In genomic region chr1:1959840-1960479, GRCh38 we compare ENCODE assay signal across 8 cellular contexts. TPM values are rescaled to one million over a fixed set of nuclear protein-coding genes. Genes with fewer than 3 reads are reported as not detected.
DNase-seq lines count a peak whose midpoint lies in the region; ATAC-seq and TF ChIP-seq lines count a peak whose summit lies in the region.

No MANE protein-coding gene starts in this region.

- H3K4me1 ChIP-seq in CD8-positive, alpha-beta T cell (ENCODE audit: insufficient read depth, low read length) = no peaks in the 10 kb centered on the region
- peaks cover 12% of the 10 kb centered on the region; the same call in 1 of the 2 replicates for H3K4me1 ChIP-seq in PC-3 (ENCODE audit: insufficient read depth, low read length)

- peak; percentile 22 to 73 (median 58) for DNase-seq in CD8-positive, alpha-beta T cell
- DNase-seq in HT-29 (ENCODE audit: low spot score) (peak; percentile 85), PC-3 (peak; percentile 98), fibroblast of peridontal ligament (ENCODE audit: extremely low read depth) (peak; percentile 28), nephron progenitor cell (peak; percentile 90)
- DNase-seq in activated T-cell treated with anti-CD3 and anti-CD28 coated beads, Interleukin-2, amount 50 U/mL, for 4 hours = peak; percentile 57
- DNase-seq in stimulated activated naive CD8-positive, alpha-beta T cell treated with anti-CD3 and anti-CD28 coated beads, Interleukin-15, amount 100 ng/mL, for 72 hours = peak; percentile 82 to 83

- H3K4me3 Mint-ChIP-seq in CD8-positive, alpha-beta T cell = no peak overlapping the region
- H3K4me3 Mint-ChIP-seq in activated T-cell treated with anti-CD3 and anti-CD28 coated beads, Interleukin-2, amount 50 U/mL, for 4 hours = no peak overlapping the region
- peak overlapping the region; percentile 52 for H3K4me3 Mint-ChIP-seq in nephron progenitor cell
- peak overlapping the region; percentile 21 to 67 for H3K4me3 Mint-ChIP-seq in stimulated activated naive CD8-positive, alpha-beta T cell treated with anti-CD3 and anti-CD28 coated beads, Interleukin-15, amount 100 ng/mL, for 72 hours

- BruUV-seq in PC-3 (replicated peaks; lab: Mats Ljungman, UMichigan) = no TSS peak

- H3K27ac Mint-ChIP-seq in CD8-positive, alpha-beta T cell = no peak overlapping the region
- no peak overlapping the region for H3K27ac Mint-ChIP-seq in nephron progenitor cell
- H3K27ac Mint-ChIP-seq in stimulated activated naive CD8-positive, alpha-beta T cell treated with anti-CD3 and anti-CD28 coated beads, Interleukin-15, amount 100 ng/mL, for 72 hours = no peak overlapping the region

- POLR2A ChIA-PET in CD8-positive, alpha-beta T cell (lab: Charles Lee) = no interaction called here
- POLR2A ChIA-PET in PC-3 (lab: Charles Lee; ENCODE audit: unreplicated experiment) = interaction anchor here (0.6 kb wide), 1 partner anchor 44 kb away, joined by 6 read pairs; no protein-coding TSS in a partner anchor

- H3K4me1 Mint-ChIP-seq in CD8-positive, alpha-beta T cell (ENCODE audit: low read depth) = no peaks in the 10 kb centered on the region
- H3K4me1 Mint-ChIP-seq in activated T-cell treated with anti-CD3 and anti-CD28 coated beads, Interleukin-2, amount 50 U/mL, for 4 hours (ENCODE audit: low read depth) = no peaks in the 10 kb centered on the region
- peaks cover 50% of the 10 kb centered on the region for H3K4me1 Mint-ChIP-seq in nephron progenitor cell
- peaks cover 28% of the 10 kb centered on the region for H3K4me1 Mint-ChIP-seq in stimulated activated naive CD8-positive, alpha-beta T cell treated with anti-CD3 and anti-CD28 coated beads, Interleukin-15, amount 100 ng/mL, for 72 hours

- ATAC-seq in CD8-positive, alpha-beta T cell = peak; percentile 52
- ATAC-seq in PC-3 (peak; percentile 95), HG03280 (IDR thresholded peaks at IDR 0.05; ENCODE audit: unreplicated experiment) (no peak)
- ATAC-seq in activated T-cell treated with anti-CD3 and anti-CD28 coated beads, Interleukin-2, amount 50 U/mL, for 4 hours = peak; percentile 88 to 90
- peak; percentile 89 for ATAC-seq in stimulated activated naive CD8-positive, alpha-beta T cell treated with anti-CD3 and anti-CD28 coated beads, Interleukin-15, amount 100 ng/mL, for 72 hours

- no peaks in the 10 kb centered on the region for H3K27me3 ChIP-seq in CD8-positive, alpha-beta T cell (ENCODE audit: insufficient read depth, low read length)
- peaks cover 3% of the 10 kb centered on the region for H3K27me3 ChIP-seq in PC-3 (ENCODE audit: low read length)

- H3K27me3 Mint-ChIP-seq in CD8-positive, alpha-beta T cell (ENCODE audit: low read depth) = peaks cover 31% of the 10 kb centered on the region
- H3K27me3 Mint-ChIP-seq in activated T-cell treated with anti-CD3 and anti-CD28 coated beads, Interleukin-2, amount 50 U/mL, for 4 hours (ENCODE audit: low read depth) = peaks cover 45% of the 10 kb centered on the region
- H3K27me3 Mint-ChIP-seq in nephron progenitor cell (ENCODE audit: low read depth, poor library complexity) = peaks cover 17% of the 10 kb centered on the region
- H3K27me3 Mint-ChIP-seq in stimulated activated naive CD8-positive, alpha-beta T cell treated with anti-CD3 and anti-CD28 coated beads, Interleukin-15, amount 100 ng/mL, for 72 hours = peaks cover 48% of the 10 kb centered on the region

- H3K9me3 Mint-ChIP-seq in CD8-positive, alpha-beta T cell = no peaks in the 10 kb centered on the region
- no peaks in the 10 kb centered on the region for H3K9me3 Mint-ChIP-seq in activated T-cell treated with anti-CD3 and anti-CD28 coated beads, Interleukin-2, amount 50 U/mL, for 4 hours
- H3K9me3 Mint-ChIP-seq in nephron progenitor cell = peaks cover 8% of the 10 kb centered on the region
- peaks cover 0 to 3% of the 10 kb centered on the region in 2 donors for H3K9me3 Mint-ChIP-seq in stimulated activated naive CD8-positive, alpha-beta T cell treated with anti-CD3 and anti-CD28 coated beads, Interleukin-15, amount 100 ng/mL, for 72 hours

- H3F3A ChIP-seq in PC-3 (ENCODE audit: low read length, unreplicated experiment) = no peaks in the 10 kb centered on the region

- no peak overlapping the region for H3K27ac ChIP-seq in CD8-positive, alpha-beta T cell (ENCODE audit: low read depth, low read length)
- no peak overlapping the region for H3K27ac ChIP-seq in PC-3 (ENCODE audit: low read length)

- H3K36me3 ChIP-seq in CD8-positive, alpha-beta T cell (ENCODE audit: insufficient read depth, low read length) = no peaks in the 10 kb centered on the region
- H3K36me3 ChIP-seq in PC-3 (ENCODE audit: low read depth, low read length) = no peaks in the 10 kb centered on the region

- CTCF ChIA-PET in CD8-positive, alpha-beta T cell (lab: Charles Lee) = interaction anchor here (1.0 to 2.2 kb wide), 6 partner anchors 16 to 191 kb away, joined by 3 to 19 read pairs (median 6); no protein-coding TSS in a partner anchor
- CTCF ChIA-PET in PC-3 (lab: Charles Lee) = interaction anchor here (0.6 to 3.4 kb wide), 8 partner anchors 12 to 180 kb away, joined by 3 to 34 read pairs (median 4); no protein-coding TSS in a partner anchor

- H3K9me3 ChIP-seq in CD8-positive, alpha-beta T cell (ENCODE audit: low read length) = no peaks in the 10 kb centered on the region
- no peaks in the 10 kb centered on the region for H3K9me3 ChIP-seq in PC-3 (ENCODE audit: low read length)

- H3K4me3 ChIP-seq in CD8-positive, alpha-beta T cell (ENCODE audit: low read depth, low read length) = no peak overlapping the region
- H3K4me3 ChIP-seq in PC-3 (ENCODE audit: low read length) = peak overlapping the region; percentile 60

- no peaks in the 10 kb centered on the region for H3K9me2 ChIP-seq in PC-3 (replicated peaks; ENCODE audit: low read length)

- H3K79me2 ChIP-seq in PC-3 (ENCODE audit: low read length) = no peaks in the 10 kb centered on the region

- peak overlapping the region; percentile 82 for H2AFZ ChIP-seq in PC-3 (ENCODE audit: low read length)

- peak overlapping the region; percentile 90 for H3K4me2 ChIP-seq in PC-3 (ENCODE audit: low read length)

- no peaks in the 10 kb centered on the region for H4K20me1 ChIP-seq in PC-3 (ENCODE audit: low read length)

- no peak overlapping the region for H3K9ac ChIP-seq in PC-3 (ENCODE audit: low read length)

- no peaks in the 10 kb centered on the region for H3K36me3 Mint-ChIP-seq in CD8-positive, alpha-beta T cell
- no peaks in the 10 kb centered on the region for H3K36me3 Mint-ChIP-seq in activated T-cell treated with anti-CD3 and anti-CD28 coated beads, Interleukin-2, amount 50 U/mL, for 4 hours (ENCODE audit: insufficient read depth)
- H3K36me3 Mint-ChIP-seq in nephron progenitor cell (ENCODE audit: low read depth) = no peaks in the 10 kb centered on the region

- intact Hi-C loops in CD8-positive, alpha-beta T cell (cut with DNase I, micrococcal nuclease) = loop anchor here in 1 of 2 experiments (1.0 kb wide), 1 partner anchor 84 kb away; no protein-coding TSS in a partner anchor
- intact Hi-C loops in PC-3 (cut with micrococcal nuclease) = loop anchor here (1.0 kb wide), 1 partner anchor 86 kb away; no protein-coding TSS in a partner anchor

- TF ChIP-seq CTCF in CD8-positive, alpha-beta T cell (IDR thresholded peaks at IDR 0.05) = peak; percentile 53
- TF ChIP-seq CTCF in PC-3 (conservative IDR thresholded peaks at IDR 0.05; ENCODE audit: low read depth, low read length) (peak; percentile 100), nephron progenitor cell (IDR thresholded peaks at IDR 0.05) (peak; percentile 85)

RNA-seq across cellular contexts. Expression of gene TMEM52, which starts 40.9 kb away (rescaled TPM):
- total RNA-seq in CD8-positive, alpha-beta T cell = 1 to 10 TPM; 1.9 to 2.2 TPM
- 10.8 and 12.0 TPM in 2 replicates for total RNA-seq in HT-29 (2014; rRNA removed; shearing (Covaris generic))
- 22.6 and 29.1 TPM in 2 replicates for total RNA-seq in PC-3 (2014; rRNA removed)
- total RNA-seq in activated T-cell treated with anti-CD3 and anti-CD28 coated beads, Interleukin-2, amount 50 U/mL, for 4 hours = 1 to 10 TPM; 2.4 to 3.5 (median 2.5) TPM

RNA-seq across cellular contexts. Expression of gene CFAP74, which starts 43.6 kb away (rescaled TPM):
- total RNA-seq in CD8-positive, alpha-beta T cell = not detected
- not detected in 2 replicates for total RNA-seq in HT-29 (2014; rRNA removed; shearing (Covaris generic))
- 0.23 TPM in 1 of 2 replicates, not detected in the other for total RNA-seq in PC-3 (2014; rRNA removed)
- not detected for total RNA-seq in activated T-cell treated with anti-CD3 and anti-CD28 coated beads, Interleukin-2, amount 50 U/mL, for 4 hours

RNA-seq across cellular contexts. Expression of gene CALML6, which starts 44.9 kb away (rescaled TPM):
- total RNA-seq in CD8-positive, alpha-beta T cell = 1 to 10 TPM; 1.0 to 1.2 TPM
- 0.91 TPM in 1 of 2 replicates, not detected in the other for total RNA-seq in HT-29 (2014; rRNA removed; shearing (Covaris generic))
- 1.7 and 3.0 TPM in 2 replicates for total RNA-seq in PC-3 (2014; rRNA removed)
- total RNA-seq in activated T-cell treated with anti-CD3 and anti-CD28 coated beads, Interleukin-2, amount 50 U/mL, for 4 hours = under 1 TPM; 0.38 to 0.61 (median 0.51) TPM

RNA-seq across cellular contexts. Expression of gene GABRD, which starts 59.2 kb away (rescaled TPM):
- under 1 TPM; 0.19 to 0.25 TPM for total RNA-seq in CD8-positive, alpha-beta T cell
- not detected in 2 replicates for total RNA-seq in HT-29 (2014; rRNA removed; shearing (Covaris generic))
- total RNA-seq in PC-3 (2014; rRNA removed) = not detected in 2 replicates
- total RNA-seq in activated T-cell treated with anti-CD3 and anti-CD28 coated beads, Interleukin-2, amount 50 U/mL, for 4 hours = not detected

Comparison
In these comparisons a context has a peak if more than half of its experiments do, and no peak if none do; other contexts are left out.
1. DNase-seq: peak in every context shown above with its lines; median percentile 98 in PC-3; 90 in nephron progenitor cell; 85 in HT-29; 82 in stimulated activated naive CD8-positive, alpha-beta T cell treated with anti-CD3 and anti-CD28 coated beads, Interleukin-15, amount 100 ng/mL, for 72 hours; 58 in CD8-positive, alpha-beta T cell; 57 in activated T-cell treated with anti-CD3 and anti-CD28 coated beads, Interleukin-2, amount 50 U/mL, for 4 hours; 28 in fibroblast of peridontal ligament.
2. H3K4me3 Mint-ChIP-seq: peak in nephron progenitor cell (single experiment) and stimulated activated naive CD8-positive, alpha-beta T cell treated with anti-CD3 and anti-CD28 coated beads, Interleukin-15, amount 100 ng/mL, for 72 hours (2 of 2); none in CD8-positive, alpha-beta T cell (single experiment) and activated T-cell treated with anti-CD3 and anti-CD28 coated beads, Interleukin-2, amount 50 U/mL, for 4 hours (single experiment).
3. Peak in every context shown above with its lines, with median percentiles within 50 percentile points of each other: CTCF ChIP-seq.